Comparison of ENCODE assay signal across 1 cellular context in the genomic region with DNA sequence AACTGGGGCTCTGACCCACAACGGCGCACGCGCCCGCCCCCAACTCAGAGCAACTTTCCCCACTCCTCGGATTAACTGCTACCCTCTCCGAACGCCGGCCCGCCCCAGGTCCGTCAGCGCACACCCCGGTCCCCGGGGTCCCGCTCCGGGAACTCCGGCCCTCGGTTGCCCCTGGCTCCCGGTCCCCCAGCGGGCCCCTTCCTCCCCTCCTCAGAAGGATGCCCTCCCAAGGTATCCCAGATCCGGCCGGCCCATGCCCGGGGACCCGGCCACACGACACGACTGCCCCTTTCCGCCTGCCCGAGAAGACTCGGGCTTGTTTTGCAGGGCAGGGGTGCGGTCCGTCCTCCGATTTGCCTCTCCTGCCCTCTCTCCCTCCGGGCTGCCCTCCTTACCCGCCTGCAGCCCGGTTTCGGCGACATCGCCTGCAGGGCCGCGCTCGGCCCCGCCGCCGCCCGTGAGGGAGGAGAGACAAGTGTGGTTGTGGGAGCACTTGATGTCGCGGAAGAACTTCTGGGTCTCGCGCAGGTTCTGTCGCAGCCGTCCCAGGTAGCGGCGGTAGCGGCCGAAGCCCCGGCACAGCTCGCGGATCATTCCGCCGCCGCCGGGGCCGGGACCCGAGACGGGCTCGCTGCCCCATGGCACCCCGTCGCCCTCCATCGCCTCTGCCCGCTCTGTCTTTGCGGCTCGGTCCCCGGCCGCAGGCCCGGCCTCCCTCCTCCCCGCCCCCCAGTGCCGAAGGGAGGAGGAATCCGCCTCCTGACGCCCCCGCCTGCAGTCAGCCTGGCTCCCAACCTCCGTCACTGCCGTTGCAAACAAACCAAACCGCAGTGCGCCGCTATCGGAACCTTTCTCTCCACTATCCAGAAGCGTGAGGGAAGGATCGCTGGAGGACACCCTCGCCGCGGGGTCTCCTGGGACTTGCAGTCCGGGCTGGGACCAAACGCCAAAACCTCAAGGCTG.
A peak's percentile ranks its signal among the peaks of the same experiment; 100 is the strongest.
TF ChIP-seq lines count a peak whose summit lies in the region.

TSS of gene DSTYK (minus strand) at position 827 of the 963 bp plus-strand sequence. CDS start at position 660, 167 bp downstream.

TF ChIP-seq in HepG2, 621 proteins besides CTCF, POLR2A, EP300 and RAD21 (continued from another document and continues in another):
- TF ChIP-seq ZNF451 (CRISPR knock-in tag; IDR thresholded peaks at IDR 0.05), result peak; percentile 24; the same call in 1 of the 2 replicates
- TF ChIP-seq ZNF282 (IDR thresholded peaks at IDR 0.05; ENCODE audit: partially characterized antibody), result no peak
- TF ChIP-seq, protein P1, sequence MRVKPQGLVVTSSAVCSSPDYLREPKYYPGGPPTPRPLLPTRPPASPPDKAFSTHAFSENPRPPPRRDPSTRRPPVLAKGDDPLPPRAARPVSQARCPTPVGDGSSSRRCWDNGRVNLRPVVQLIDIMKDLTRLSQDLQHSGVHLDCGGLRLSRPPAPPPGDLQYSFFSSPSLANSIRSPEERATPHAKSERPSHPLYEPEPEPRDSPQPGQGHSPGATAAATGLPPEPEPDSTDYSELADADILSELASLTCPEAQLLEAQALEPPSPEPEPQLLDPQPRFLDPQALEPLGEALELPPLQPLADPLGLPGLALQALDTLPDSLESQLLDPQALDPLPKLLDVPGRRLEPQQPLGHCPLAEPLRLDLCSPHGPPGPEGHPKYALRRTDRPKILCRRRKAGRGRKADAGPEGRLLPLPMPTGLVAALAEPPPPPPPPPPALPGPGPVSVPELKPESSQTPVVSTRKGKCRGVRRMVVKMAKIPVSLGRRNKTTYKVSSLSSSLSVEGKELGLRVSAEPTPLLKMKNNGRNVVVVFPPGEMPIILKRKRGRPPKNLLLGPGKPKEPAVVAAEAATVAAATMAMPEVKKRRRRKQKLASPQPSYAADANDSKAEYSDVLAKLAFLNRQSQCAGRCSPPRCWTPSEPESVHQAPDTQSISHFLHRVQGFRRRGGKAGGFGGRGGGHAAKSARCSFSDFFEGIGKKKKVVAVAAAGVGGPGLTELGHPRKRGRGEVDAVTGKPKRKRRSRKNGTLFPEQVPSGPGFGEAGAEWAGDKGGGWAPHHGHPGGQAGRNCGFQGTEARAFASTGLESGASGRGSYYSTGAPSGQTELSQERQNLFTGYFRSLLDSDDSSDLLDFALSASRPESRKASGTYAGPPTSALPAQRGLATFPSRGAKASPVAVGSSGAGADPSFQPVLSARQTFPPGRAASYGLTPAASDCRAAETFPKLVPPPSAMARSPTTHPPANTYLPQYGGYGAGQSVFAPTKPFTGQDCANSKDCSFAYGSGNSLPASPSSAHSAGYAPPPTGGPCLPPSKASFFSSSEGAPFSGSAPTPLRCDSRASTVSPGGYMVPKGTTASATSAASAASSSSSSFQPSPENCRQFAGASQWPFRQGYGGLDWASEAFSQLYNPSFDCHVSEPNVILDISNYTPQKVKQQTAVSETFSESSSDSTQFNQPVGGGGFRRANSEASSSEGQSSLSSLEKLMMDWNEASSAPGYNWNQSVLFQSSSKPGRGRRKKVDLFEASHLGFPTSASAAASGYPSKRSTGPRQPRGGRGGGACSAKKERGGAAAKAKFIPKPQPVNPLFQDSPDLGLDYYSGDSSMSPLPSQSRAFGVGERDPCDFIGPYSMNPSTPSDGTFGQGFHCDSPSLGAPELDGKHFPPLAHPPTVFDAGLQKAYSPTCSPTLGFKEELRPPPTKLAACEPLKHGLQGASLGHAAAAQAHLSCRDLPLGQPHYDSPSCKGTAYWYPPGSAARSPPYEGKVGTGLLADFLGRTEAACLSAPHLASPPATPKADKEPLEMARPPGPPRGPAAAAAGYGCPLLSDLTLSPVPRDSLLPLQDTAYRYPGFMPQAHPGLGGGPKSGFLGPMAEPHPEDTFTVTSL (CRISPR knock-in tag; IDR thresholded peaks at IDR 0.05; ENCODE audit: borderline replicate concordance), result peak; percentile 57; the same call in 1 of the 2 replicates
- peak; percentile 57; the same call in 1 of the 2 replicates for TF ChIP-seq DRAP1 (CRISPR knock-in tag; IDR thresholded peaks at IDR 0.05)
- TF ChIP-seq EHMT2 (IDR thresholded peaks at IDR 0.05; ENCODE audit: borderline replicate concordance, low read depth, low read length), result peak; percentile 55; the same call in 1 of the 2 replicates
- TF ChIP-seq DZIP1 (CRISPR knock-in tag; IDR thresholded peaks at IDR 0.05), result no peak; the same call in 1 of the 2 replicates
- TF ChIP-seq TCF7 (IDR thresholded peaks at IDR 0.05; ENCODE audit: low read depth), result no peak
- no peak for TF ChIP-seq RNF219 (CRISPR knock-in tag; IDR thresholded peaks at IDR 0.05)
- TF ChIP-seq, protein P2, sequence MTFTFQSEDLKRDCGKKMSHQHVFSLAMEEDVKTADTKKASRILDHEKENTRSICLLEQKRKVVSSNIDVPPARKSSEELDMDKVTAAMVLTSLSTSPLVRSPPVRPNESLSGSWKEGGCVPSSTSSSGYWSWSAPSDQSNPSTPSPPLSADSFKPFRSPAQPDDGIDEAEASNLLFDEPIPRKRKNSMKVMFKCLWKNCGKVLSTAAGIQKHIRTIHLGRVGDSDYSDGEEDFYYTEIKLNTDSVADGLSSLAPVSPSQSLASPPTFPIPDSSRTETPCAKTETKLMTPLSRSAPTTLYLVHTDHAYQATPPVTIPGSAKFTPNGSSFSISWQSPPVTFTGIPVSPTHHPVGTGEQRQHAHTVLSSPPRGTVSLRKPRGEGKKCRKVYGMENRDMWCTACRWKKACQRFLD (CRISPR knock-in tag; IDR thresholded peaks at IDR 0.05; ENCODE audit: borderline replicate concordance), result 0 out of 2 replicates have a peak, but pooled peaks have one; percentile 57
- TF ChIP-seq ZNF224 (CRISPR knock-in tag; IDR thresholded peaks at IDR 0.05), result 0 out of 2 replicates have a peak, but pooled peaks have one; percentile 51
- TF ChIP-seq, protein P3, sequence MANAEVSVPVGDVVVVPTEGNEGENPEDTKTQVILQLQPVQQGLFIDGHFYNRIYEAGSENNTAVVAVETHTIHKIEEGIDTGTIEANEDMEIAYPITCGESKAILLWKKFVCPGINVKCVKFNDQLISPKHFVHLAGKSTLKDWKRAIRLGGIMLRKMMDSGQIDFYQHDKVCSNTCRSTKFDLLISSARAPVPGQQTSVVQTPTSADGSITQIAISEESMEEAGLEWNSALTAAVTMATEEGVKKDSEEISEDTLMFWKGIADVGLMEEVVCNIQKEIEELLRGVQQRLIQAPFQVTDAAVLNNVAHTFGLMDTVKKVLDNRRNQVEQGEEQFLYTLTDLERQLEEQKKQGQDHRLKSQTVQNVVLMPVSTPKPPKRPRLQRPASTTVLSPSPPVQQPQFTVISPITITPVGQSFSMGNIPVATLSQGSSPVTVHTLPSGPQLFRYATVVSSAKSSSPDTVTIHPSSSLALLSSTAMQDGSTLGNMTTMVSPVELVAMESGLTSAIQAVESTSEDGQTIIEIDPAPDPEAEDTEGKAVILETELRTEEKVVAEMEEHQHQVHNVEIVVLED (CRISPR knock-in tag; IDR thresholded peaks at IDR 0.05; ENCODE audit: borderline replicate concordance), result peak; percentile 83; the same call in 1 of the 2 replicates
- TF ChIP-seq CENPX (CRISPR knock-in tag; IDR thresholded peaks at IDR 0.05), result no peak
- peak; percentile 66 for TF ChIP-seq PHF5A (CRISPR knock-in tag; IDR thresholded peaks at IDR 0.05; ENCODE audit: low read depth, unreplicated experiment)
- TF ChIP-seq CHD4 (IDR thresholded peaks at IDR 0.05; ENCODE audit: borderline replicate concordance, low read length), result no peak
- TF ChIP-seq ZNF879 (CRISPR knock-in tag; IDR thresholded peaks at IDR 0.05), result 0 out of 2 replicates have a peak, but pooled peaks have one; percentile 25
- TF ChIP-seq HMG20A (CRISPR knock-in tag; IDR thresholded peaks at IDR 0.05; ENCODE audit: borderline replicate concordance), result no peak; the same call in 1 of the 2 replicates
- peak; percentile 92 for TF ChIP-seq SKI (IDR thresholded peaks at IDR 0.05; ENCODE audit: partially characterized antibody)
- TF ChIP-seq ZBTB40 (IDR thresholded peaks at IDR 0.05), result peak; percentile 73
- peak; percentile 87 for TF ChIP-seq ZBTB40 (CRISPR knock-in tag; IDR thresholded peaks at IDR 0.05)
- TF ChIP-seq ZNF543 (CRISPR knock-in tag; IDR thresholded peaks at IDR 0.05), result peak; percentile 71
- TF ChIP-seq ZNF761 (CRISPR knock-in tag; conservative IDR thresholded peaks at IDR 0.05), result peak; percentile 60; the same call in 1 of the 2 replicates
- TF ChIP-seq CBX2 (IDR thresholded peaks at IDR 0.05; ENCODE audit: low read depth, low read length), result peak; percentile 89; the same call in 1 of the 2 replicates
- TF ChIP-seq CBX2 (CRISPR knock-in tag; IDR thresholded peaks at IDR 0.05; ENCODE audit: low read depth), result no peak; the same call in 1 of the 2 replicates
